Comparison of ENCODE assay signal across 31 cellular contexts in the genomic region with DNA sequence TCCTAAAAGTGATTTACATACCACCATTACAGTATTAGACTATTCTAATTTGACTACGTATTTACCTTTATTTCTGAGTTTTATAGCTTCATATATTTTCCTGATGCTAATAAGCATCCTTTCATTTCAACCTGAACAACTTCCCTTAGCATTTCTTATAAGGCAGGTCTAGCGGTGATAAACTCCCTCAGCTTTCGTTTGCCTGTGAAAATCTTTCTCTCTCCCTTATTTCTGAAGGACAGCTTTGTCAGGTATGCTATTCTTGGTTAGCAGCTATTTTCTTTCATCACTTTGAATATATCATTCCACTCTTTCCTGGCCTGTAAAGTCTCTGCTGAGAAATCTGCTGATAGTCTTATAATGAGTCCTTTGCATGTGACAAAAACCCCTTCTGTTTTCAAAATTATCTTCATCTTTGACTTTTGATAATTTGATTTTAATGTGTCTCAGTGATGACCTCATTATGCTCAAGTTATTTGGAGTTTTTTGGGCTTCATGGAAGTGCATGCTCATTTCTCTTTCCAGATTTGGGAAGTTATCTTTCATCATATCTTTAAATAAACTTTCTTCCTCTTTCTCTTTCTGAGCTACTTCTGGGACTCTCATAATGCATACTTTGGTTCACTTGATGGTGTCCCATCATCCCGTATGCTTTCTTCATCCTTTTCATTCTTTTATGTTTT.
"Had no signal": no experiment of that assay in that cellular context is flagged by ENCODE, and none has a peak within 500 bp of the region (broad histone marks: within the 10 kb centered on the region; RNA-seq: fewer than 3 reads in every experiment).

No MANE protein-coding gene starts in this region.

- H3K27ac ChIP-seq: adrenal gland, body of pancreas, heart left ventricle had no signal

- H3K4me1 ChIP-seq: adrenal gland, body of pancreas, heart left ventricle had no signal

- H3K27me3 ChIP-seq: adrenal gland, body of pancreas had no signal

- H3K9me3 ChIP-seq: body of pancreas had no signal

- DNase-seq: activated CD4-positive, alpha-beta memory T cell treated with anti-CD3 and anti-CD28 coated beads for 36 hours; activated CD4-positive, alpha-beta T cell treated with anti-CD3 and anti-CD28 coated beads for 36 hours; activated CD4-positive, alpha-beta T cell treated with anti-CD3 and anti-CD28 coated beads, Interleukin-2, amount 10 ng/mL, durations not matched to agents 24 days and 14 days; activated CD4-positive, CD25-positive, alpha-beta regulatory T cell; activated CD4-positive, CD25-positive, alpha-beta regulatory T cell treated with anti-CD3 and anti-CD28 coated beads, Interleukin-2, amount 50 U/mL, for 72 hours; activated CD8-positive, alpha-beta memory T cell treated with anti-CD3 and anti-CD28 coated beads, Interleukin-2, amount 10 ng/mL, durations not matched to agents 7 days and 5 days; activated CD8-positive, alpha-beta memory T cell treated with anti-CD3 and anti-CD28 coated beads, Interleukin-2, amount 50 U/mL, for 4 hours; activated CD8-positive, alpha-beta T cell treated with anti-CD3 and anti-CD28 coated beads, Interleukin-2, amount 10 ng/mL, durations not matched to agents 7 days and 5 days; activated effector memory CD4-positive, alpha-beta T cell treated with anti-CD3 and anti-CD28 coated beads, Interleukin-2, amount 50 U/mL, for 16 hours; activated naive CD4-positive, alpha-beta T cell treated with anti-CD3 and anti-CD28 coated beads for 36 hours; activated naive CD8-positive, alpha-beta T cell treated with anti-CD3 and anti-CD28 coated beads for 36 hours; activated naive CD8-positive, alpha-beta T cell treated with anti-CD3 and anti-CD28 coated beads, Interleukin-2, amount 50 U/mL, for 24 hours; activated T-cell treated with anti-CD3 and anti-CD28 coated beads, Interleukin-2, amount 50 U/mL, for 1 hour; activated T-cell treated with anti-CD3 and anti-CD28 coated beads, Interleukin-2, amount 50 U/mL, for 48 hours; adrenal gland; amygdala; aorta; body of pancreas; caudate nucleus; cortex of kidney; effector CD8-positive, alpha-beta T cell; foreskin fibroblast; glutamatergic neuron; heart left ventricle; hypothalamus; T1000 had no signal

- H3K27ac Mint-ChIP-seq: activated CD4-positive, alpha-beta memory T cell treated with anti-CD3 and anti-CD28 coated beads for 36 hours; activated CD4-positive, alpha-beta T cell treated with anti-CD3 and anti-CD28 coated beads for 36 hours; activated CD4-positive, alpha-beta T cell treated with anti-CD3 and anti-CD28 coated beads, Interleukin-2, amount 10 ng/mL, durations not matched to agents 24 days and 14 days; activated CD8-positive, alpha-beta memory T cell treated with anti-CD3 and anti-CD28 coated beads, Interleukin-2, amount 10 ng/mL, durations not matched to agents 7 days and 5 days; activated CD8-positive, alpha-beta T cell treated with anti-CD3 and anti-CD28 coated beads, Interleukin-2, amount 10 ng/mL, durations not matched to agents 7 days and 5 days; activated naive CD4-positive, alpha-beta T cell treated with anti-CD3 and anti-CD28 coated beads for 36 hours; activated naive CD4-positive, alpha-beta T cell treated with anti-CD3 and anti-CD28 coated beads, Interleukin-2, amount 50 U/mL, for 24 hours; activated naive CD8-positive, alpha-beta T cell treated with anti-CD3 and anti-CD28 coated beads for 36 hours; activated naive CD8-positive, alpha-beta T cell treated with anti-CD3 and anti-CD28 coated beads, Interleukin-2, amount 50 U/mL, for 24 hours; activated T-helper 1 cell treated with anti-CD3 and anti-CD28 coated beads, Interleukin-12 subunit alpha, Interleukin-12 subunit beta, Interleukin-2, Interleukin-4 antibody, amounts not matched to agents 30 ng/mL and 10 ng/mL and 1 ng/mL, durations not matched to agents 14 hours and 24 hours and 36 hours; activated T-helper 2 cell treated with anti-CD3 and anti-CD28 coated beads, Interferon-gamma antibody, Interleukin-2, Interleukin-4, amounts not matched to agents 10 μg/mL and 5 μg/mL and 100 μg/mL, durations not matched to agents 14 hours and 24 hours and 36 hours; T-helper 2 cell treated with Interferon-gamma antibody and Interleukin-4, amounts not matched to agents 5 μg/mL and 100 μg/mL, for 36 hours had no signal

- H3K4me1 Mint-ChIP-seq: activated CD4-positive, alpha-beta T cell treated with anti-CD3 and anti-CD28 coated beads for 36 hours; activated CD4-positive, alpha-beta T cell treated with anti-CD3 and anti-CD28 coated beads, Interleukin-2, amount 10 ng/mL, durations not matched to agents 24 days and 14 days; activated CD8-positive, alpha-beta memory T cell treated with anti-CD3 and anti-CD28 coated beads, Interleukin-2, amount 10 ng/mL, durations not matched to agents 7 days and 5 days; activated naive CD4-positive, alpha-beta T cell treated with anti-CD3 and anti-CD28 coated beads, Interleukin-2, amount 50 U/mL, for 24 hours; activated naive CD8-positive, alpha-beta T cell treated with anti-CD3 and anti-CD28 coated beads for 36 hours; activated naive CD8-positive, alpha-beta T cell treated with anti-CD3 and anti-CD28 coated beads, Interleukin-2, amount 50 U/mL, for 24 hours had no signal

- H3K36me3 ChIP-seq: adrenal gland, heart left ventricle had no signal

- H3K4me3 ChIP-seq: adrenal gland, body of pancreas, heart left ventricle had no signal

- H3K4me3 Mint-ChIP-seq: activated CD4-positive, alpha-beta memory T cell treated with anti-CD3 and anti-CD28 coated beads for 36 hours; activated CD4-positive, alpha-beta T cell treated with anti-CD3 and anti-CD28 coated beads for 36 hours; activated CD4-positive, alpha-beta T cell treated with anti-CD3 and anti-CD28 coated beads, Interleukin-2, amount 10 ng/mL, durations not matched to agents 24 days and 14 days; activated CD8-positive, alpha-beta memory T cell treated with anti-CD3 and anti-CD28 coated beads, Interleukin-2, amount 10 ng/mL, durations not matched to agents 7 days and 5 days; activated CD8-positive, alpha-beta T cell treated with anti-CD3 and anti-CD28 coated beads, Interleukin-2, amount 10 ng/mL, durations not matched to agents 7 days and 5 days; activated naive CD4-positive, alpha-beta T cell treated with anti-CD3 and anti-CD28 coated beads for 36 hours; activated naive CD4-positive, alpha-beta T cell treated with anti-CD3 and anti-CD28 coated beads, Interleukin-2, amount 50 U/mL, for 24 hours; activated naive CD8-positive, alpha-beta T cell treated with anti-CD3 and anti-CD28 coated beads for 36 hours; activated naive CD8-positive, alpha-beta T cell treated with anti-CD3 and anti-CD28 coated beads, Interleukin-2, amount 50 U/mL, for 24 hours; activated T-helper 1 cell treated with anti-CD3 and anti-CD28 coated beads, Interleukin-12 subunit alpha, Interleukin-12 subunit beta, Interleukin-2, Interleukin-4 antibody, amounts not matched to agents 30 ng/mL and 10 ng/mL and 1 ng/mL, durations not matched to agents 14 hours and 24 hours and 36 hours; T-helper 2 cell treated with Interferon-gamma antibody and Interleukin-4, amounts not matched to agents 5 μg/mL and 100 μg/mL, for 36 hours had no signal

- H3K36me3 Mint-ChIP-seq: activated CD4-positive, alpha-beta memory T cell treated with anti-CD3 and anti-CD28 coated beads for 36 hours; activated CD8-positive, alpha-beta memory T cell treated with anti-CD3 and anti-CD28 coated beads, Interleukin-2, amount 10 ng/mL, durations not matched to agents 7 days and 5 days had no signal

- H3K27me3 Mint-ChIP-seq: activated CD4-positive, alpha-beta memory T cell treated with anti-CD3 and anti-CD28 coated beads for 36 hours; activated CD4-positive, alpha-beta T cell treated with anti-CD3 and anti-CD28 coated beads for 36 hours; activated CD4-positive, alpha-beta T cell treated with anti-CD3 and anti-CD28 coated beads, Interleukin-2, amount 10 ng/mL, durations not matched to agents 24 days and 14 days; activated CD8-positive, alpha-beta memory T cell treated with anti-CD3 and anti-CD28 coated beads, Interleukin-2, amount 10 ng/mL, durations not matched to agents 7 days and 5 days; activated naive CD8-positive, alpha-beta T cell treated with anti-CD3 and anti-CD28 coated beads for 36 hours; activated naive CD8-positive, alpha-beta T cell treated with anti-CD3 and anti-CD28 coated beads, Interleukin-2, amount 50 U/mL, for 24 hours had no signal

- ATAC-seq: activated CD4-positive, alpha-beta T cell treated with anti-CD3 and anti-CD28 coated beads for 36 hours; activated CD8-positive, alpha-beta memory T cell treated with anti-CD3 and anti-CD28 coated beads, Interleukin-2, amount 10 ng/mL, durations not matched to agents 7 days and 5 days; activated CD8-positive, alpha-beta T cell treated with anti-CD3 and anti-CD28 coated beads, Interleukin-2, amount 10 ng/mL, durations not matched to agents 7 days and 5 days; activated naive CD8-positive, alpha-beta T cell treated with anti-CD3 and anti-CD28 coated beads, Interleukin-2, amount 50 U/mL, for 24 hours; body of pancreas; esophagus mucosa; heart left ventricle had no signal
